ENCODE assay signal across 8 cellular contexts in genomic region chr9:64016845-64017406, GRCh38.
DNase-seq lines count a peak whose midpoint lies in the region; ATAC-seq and TF ChIP-seq lines count a peak whose summit lies in the region.
"Not testable (repeated sequence)": the region's sequence is repeated elsewhere in the genome, so short reads cannot be mapped to it uniquely, and the experiment has no call there.

No MANE protein-coding gene starts in this region.

- not testable (repeated sequence) for H3K4me1 Mint-ChIP-seq in activated CD4-positive, alpha-beta T cell treated with anti-CD3 and anti-CD28 coated beads, Interleukin-2, amount 10 ng/mL, durations not matched to agents 7 days and 5 days; stimulated activated memory B cell treated with anti-CD40 and anti-IgM and Interleukin-4, amounts not matched to agents 10 μg/mL and 1 μg/mL and 100 μg/mL, for 72 hours

- POLR2A ChIA-PET in AG04449 (lab: Yijun Ruan, JAX); activated CD4-positive, alpha-beta T cell treated with anti-CD3 and anti-CD28 coated beads, Interleukin-2, amount 10 ng/mL, durations not matched to agents 7 days and 5 days (lab: Charles Lee): not testable (repeated sequence)

- DNase-seq in AG04449 (ENCODE audit: low read depth, low spot score) = not testable (repeated sequence)
- DNase-seq in GM12865 (ENCODE audit: low read depth) (peak; percentile 69), HuH-7.5 (ENCODE audit: low spot score) (peak; percentile 16), epidermal melanocyte (ENCODE audit: insufficient read length, low spot score) (peak; percentile 9)
- peak; percentile 17 for DNase-seq in activated CD4-positive, alpha-beta T cell treated with anti-CD3 and anti-CD28 coated beads, Interleukin-2, amount 10 ng/mL, durations not matched to agents 7 days and 5 days
- peak; percentile 51 for DNase-seq in activated naive CD4-positive, alpha-beta T cell treated with anti-CD3 and anti-CD28 coated beads, Interleukin-2, amount 50 U/mL, for 16 hours

- peak overlapping the region; percentile 55 for H3K4me3 Mint-ChIP-seq in activated CD4-positive, alpha-beta T cell treated with anti-CD3 and anti-CD28 coated beads, Interleukin-2, amount 10 ng/mL, durations not matched to agents 7 days and 5 days
- peak overlapping the region; percentile 50 for H3K4me3 Mint-ChIP-seq in stimulated activated memory B cell treated with anti-CD40 and anti-IgM and Interleukin-4, amounts not matched to agents 10 μg/mL and 1 μg/mL and 100 μg/mL, for 72 hours

- not testable (repeated sequence) for H3K27me3 ChIP-seq in mononuclear cell (ENCODE audit: insufficient read depth, low read length)

- ATAC-seq in stimulated activated memory B cell treated with anti-CD40 and anti-IgM and Interleukin-4, amounts not matched to agents 10 μg/mL and 1 μg/mL and 100 μg/mL, for 72 hours = not testable (repeated sequence)

- TF ChIP-seq CTCF in AG04449 (IDR thresholded peaks at IDR 0.05; ENCODE audit: insufficient read depth, low read length, missing control alignments); GM12865 (IDR thresholded peaks at IDR 0.05; ENCODE audit: insufficient read depth, low read depth, low read length, missing control alignments): not testable (repeated sequence)

- not testable (repeated sequence) for H3K9me3 Mint-ChIP-seq in activated CD4-positive, alpha-beta T cell treated with anti-CD3 and anti-CD28 coated beads, Interleukin-2, amount 10 ng/mL, durations not matched to agents 7 days and 5 days; stimulated activated memory B cell treated with anti-CD40 and anti-IgM and Interleukin-4, amounts not matched to agents 10 μg/mL and 1 μg/mL and 100 μg/mL, for 72 hours

- H3K4me1 ChIP-seq in mononuclear cell (ENCODE audit: insufficient read depth, low read length) = not testable (repeated sequence)

- H3K9me3 ChIP-seq in mononuclear cell (ENCODE audit: low read depth, low read length) = not testable (repeated sequence)

- not testable (repeated sequence) for H3K27ac Mint-ChIP-seq in activated CD4-positive, alpha-beta T cell treated with anti-CD3 and anti-CD28 coated beads, Interleukin-2, amount 10 ng/mL, durations not matched to agents 7 days and 5 days; stimulated activated memory B cell treated with anti-CD40 and anti-IgM and Interleukin-4, amounts not matched to agents 10 μg/mL and 1 μg/mL and 100 μg/mL, for 72 hours

- not testable (repeated sequence) for H3K27me3 Mint-ChIP-seq in activated CD4-positive, alpha-beta T cell treated with anti-CD3 and anti-CD28 coated beads, Interleukin-2, amount 10 ng/mL, durations not matched to agents 7 days and 5 days; stimulated activated memory B cell treated with anti-CD40 and anti-IgM and Interleukin-4, amounts not matched to agents 10 μg/mL and 1 μg/mL and 100 μg/mL, for 72 hours

- peak overlapping the region; percentile 55 for H3K4me3 ChIP-seq in AG04449 (ENCODE audit: low read depth, low read length)
- peak overlapping the region; percentile 60 for H3K4me3 ChIP-seq in GM12865 (ENCODE audit: low read depth, low read length)
- peak overlapping the region; percentile 39 for H3K4me3 ChIP-seq in mononuclear cell (ENCODE audit: low read length)

- CTCF ChIA-PET in AG04449 (lab: Yijun Ruan, JAX); activated CD4-positive, alpha-beta T cell treated with anti-CD3 and anti-CD28 coated beads, Interleukin-2, amount 10 ng/mL, durations not matched to agents 7 days and 5 days (lab: Charles Lee): not testable (repeated sequence)

- H3K36me3 Mint-ChIP-seq in activated CD4-positive, alpha-beta T cell treated with anti-CD3 and anti-CD28 coated beads, Interleukin-2, amount 10 ng/mL, durations not matched to agents 7 days and 5 days (ENCODE audit: low read depth); stimulated activated memory B cell treated with anti-CD40 and anti-IgM and Interleukin-4, amounts not matched to agents 10 μg/mL and 1 μg/mL and 100 μg/mL, for 72 hours: not testable (repeated sequence)
